20 cellular contexts compared by ENCODE assay signal in genomic region chr16:10728035-10728462, GRCh38. TPM values are rescaled to one million over a fixed set of nuclear protein-coding genes. Genes with fewer than 3 reads are reported as not detected.
DNase-seq lines count a peak whose midpoint lies in the region; ATAC-seq and TF ChIP-seq lines count a peak whose summit lies in the region.
"Had no signal": no experiment of that assay in that cellular context is flagged by ENCODE, and none has a peak within 500 bp of the region (broad histone marks: within the 10 kb centered on the region; RNA-seq: fewer than 3 reads in every experiment).

No MANE protein-coding gene starts in this region.

- H3K9me3 ChIP-seq in ovary, result no peaks in the 10 kb centered on the region
- H3K9me3 ChIP-seq: thoracic aorta had no signal

- no peaks in the 10 kb centered on the region for H3K27me3 Mint-ChIP-seq in WTC11 (ENCODE audit: low read depth)
- H3K27me3 Mint-ChIP-seq: activated CD4-positive, alpha-beta T cell treated with anti-CD3 and anti-CD28 coated beads, Interleukin-2, amount 10 ng/mL, durations not matched to agents 7 days and 5 days; dendritic cell treated with granulocyte-macrophage colony-stimulating factor and Interleukin-4, amounts not matched to agents 40 ng/mL and 50 ng/mL, for 4 days had no signal

- peak; percentile 65 for DNase-seq in GM12865 (ENCODE audit: low read depth)
- peak; percentile 47 for DNase-seq in MV-4-11 (lab: John Stamatoyannopoulos, UW)
- no peak for DNase-seq in WTC11 (ENCODE audit: low spot score)
- DNase-seq in ovary, result peak; percentile 55 to 81 (median 70)
- no peak for DNase-seq in NCI-H2081 treated with DMSO at 0.1 percent for 48 hours (lab: John Stamatoyannopoulos, UW)
- no peak for DNase-seq in NCI-H1436 (lab: John Stamatoyannopoulos, UW)
- DNase-seq: activated CD4-positive, alpha-beta T cell treated with anti-CD3 and anti-CD28 coated beads, Interleukin-2, amount 10 ng/mL, durations not matched to agents 7 days and 5 days; activated CD8-positive, alpha-beta memory T cell treated with anti-CD3 and anti-CD28 coated beads, Interleukin-2, amount 50 U/mL, for 48 hours; activated effector memory CD4-positive, alpha-beta T cell treated with anti-CD3 and anti-CD28 coated beads, Interleukin-2, amount 50 U/mL, for 16 hours; CD4-positive, alpha-beta memory T cell; DMS79; Kasumi-1; mesenchymal stem cell; NCI-H2227 treated with DMSO at 0.1 percent for 48 hours had no signal

- no peaks in the 10 kb centered on the region for H3K27me3 ChIP-seq in ovary

- H3K4me1 Mint-ChIP-seq in WTC11, result no peaks in the 10 kb centered on the region; the same call in 1 of the 2 replicates
- H3K4me1 Mint-ChIP-seq: activated CD4-positive, alpha-beta T cell treated with anti-CD3 and anti-CD28 coated beads, Interleukin-2, amount 10 ng/mL, durations not matched to agents 7 days and 5 days; CD4-positive, alpha-beta memory T cell had no signal

- H3K36me3 ChIP-seq in ovary, result no peaks in the 10 kb centered on the region
- H3K36me3 ChIP-seq: thoracic aorta had no signal

- H3K4me1 ChIP-seq in ovary (ENCODE audit: insufficient read depth), result peaks cover 4% of the 10 kb centered on the region

- no peak for TF ChIP-seq POLR2A in ovary (IDR thresholded peaks at IDR 0.05)

- H3K27ac Mint-ChIP-seq in WTC11, result no peak overlapping the region
- H3K27ac Mint-ChIP-seq: activated CD4-positive, alpha-beta T cell treated with anti-CD3 and anti-CD28 coated beads, Interleukin-2, amount 10 ng/mL, durations not matched to agents 7 days and 5 days; CD4-positive, alpha-beta memory T cell; dendritic cell treated with granulocyte-macrophage colony-stimulating factor and Interleukin-4, amounts not matched to agents 40 ng/mL and 50 ng/mL, for 4 days had no signal

- no peaks in the 10 kb centered on the region for H3K36me3 Mint-ChIP-seq in WTC11

- peaks cover under 1% of the 10 kb centered on the region for H3K9me3 Mint-ChIP-seq in WTC11
- H3K9me3 Mint-ChIP-seq: activated CD4-positive, alpha-beta T cell treated with anti-CD3 and anti-CD28 coated beads, Interleukin-2, amount 10 ng/mL, durations not matched to agents 7 days and 5 days; CD4-positive, alpha-beta memory T cell; dendritic cell treated with granulocyte-macrophage colony-stimulating factor and Interleukin-4, amounts not matched to agents 40 ng/mL and 50 ng/mL, for 4 days had no signal

- TF ChIP-seq CTCF in GM12865 (IDR thresholded peaks at IDR 0.05; ENCODE audit: insufficient read depth, low read depth, low read length, missing control alignments) (no peak), WTC11 (IDR thresholded peaks at IDR 0.05) (no peak), ovary (IDR thresholded peaks at IDR 0.05) (no peak)

- CTCF ChIA-PET in WTC11 (lab: Charles Lee), result no interaction called here

- intact Hi-C loops in ovary (cut with DNase I), result no loop called here

- no peak for TF ChIP-seq EP300 in ovary (IDR thresholded peaks at IDR 0.05)

- H3K4me3 ChIP-seq in GM12865 (ENCODE audit: low read depth, low read length), result no peak overlapping the region
- no peak overlapping the region for H3K4me3 ChIP-seq in ovary
- H3K4me3 ChIP-seq: thoracic aorta had no signal

- POLR2A ChIA-PET in WTC11 (lab: Charles Lee), result no interaction called here

- H3K27ac ChIP-seq in ovary, result no peak overlapping the region
- H3K27ac ChIP-seq: thoracic aorta had no signal

- 4 to 21% (median 6%) methylated on average over 11 of the region's 11 CpGs for WGBS in ovary, 3 donors

- ATAC-seq in WTC11, result no peak
- ATAC-seq in HG02759 (IDR thresholded peaks at IDR 0.05; ENCODE audit: unreplicated experiment), result no peak
- no peak for ATAC-seq in GM21390 (IDR thresholded peaks at IDR 0.05; ENCODE audit: unreplicated experiment)

- no peak overlapping the region for H3K4me3 Mint-ChIP-seq in WTC11
- H3K4me3 Mint-ChIP-seq: activated CD4-positive, alpha-beta T cell treated with anti-CD3 and anti-CD28 coated beads, Interleukin-2, amount 10 ng/mL, durations not matched to agents 7 days and 5 days; CD4-positive, alpha-beta memory T cell; dendritic cell treated with granulocyte-macrophage colony-stimulating factor and Interleukin-4, amounts not matched to agents 40 ng/mL and 50 ng/mL, for 4 days had no signal

TF ChIP-seq in WTC11, 78 proteins besides CTCF, POLR2A, EP300 and RAD21:
- TF ChIP-seq GABPB1 (CRISPR knock-in tag; IDR thresholded peaks at IDR 0.05) (0 out of 2 replicates have a peak, but pooled peaks have one; percentile 18), CDX4 (CRISPR knock-in tag; IDR thresholded peaks at IDR 0.05; ENCODE audit: borderline replicate concordance) (no peak)

RNA-seq across cellular contexts. Expression of gene NUBP1, which starts 15.6 kb away (rescaled TPM):
- total RNA-seq in WTC11 (2021) (23.5 to 25.4 TPM (median 25.4 TPM) in 3 replicates), ovary (10 to 100 TPM; 15.1 to 37.4 (median 31.2) TPM)
- polyA plus RNA-seq in ovary, result 10 to 100 TPM; 28.2 to 35.6 TPM

RNA-seq across cellular contexts. Expression of gene TEKT5, which starts 33.3 kb away (rescaled TPM):
- total RNA-seq in WTC11 (2021) (0.60 to 1.1 TPM (median 0.82 TPM) in 3 replicates), ovary (under 1 TPM in 4 of 7 donors, not detected in 3; 0.28 to 0.90 (median 0.50) TPM)
- polyA plus RNA-seq in ovary, result under 1 TPM; 0.30 to 0.45 TPM
- total RNA-seq: activated CD4-positive, alpha-beta T cell treated with anti-CD3 and anti-CD28 coated beads, Interleukin-2, amount 10 ng/mL, durations not matched to agents 7 days and 5 days; CD4-positive, alpha-beta memory T cell; HT-29; thoracic aorta had no signal
- polyA plus RNA-seq: CD4-positive, alpha-beta memory T cell; neural cell had no signal

Comparison
In these comparisons a context has a peak if more than half of its experiments do, and no peak if none do; other contexts are left out.
1. DNase-seq: peak in GM12865 (single experiment), MV-4-11 (single experiment) and ovary (5 of 5); none in WTC11 (single experiment), NCI-H2081 treated with DMSO at 0.1 percent for 48 hours (single experiment) and NCI-H1436 (single experiment).